In the genomic region with DNA sequence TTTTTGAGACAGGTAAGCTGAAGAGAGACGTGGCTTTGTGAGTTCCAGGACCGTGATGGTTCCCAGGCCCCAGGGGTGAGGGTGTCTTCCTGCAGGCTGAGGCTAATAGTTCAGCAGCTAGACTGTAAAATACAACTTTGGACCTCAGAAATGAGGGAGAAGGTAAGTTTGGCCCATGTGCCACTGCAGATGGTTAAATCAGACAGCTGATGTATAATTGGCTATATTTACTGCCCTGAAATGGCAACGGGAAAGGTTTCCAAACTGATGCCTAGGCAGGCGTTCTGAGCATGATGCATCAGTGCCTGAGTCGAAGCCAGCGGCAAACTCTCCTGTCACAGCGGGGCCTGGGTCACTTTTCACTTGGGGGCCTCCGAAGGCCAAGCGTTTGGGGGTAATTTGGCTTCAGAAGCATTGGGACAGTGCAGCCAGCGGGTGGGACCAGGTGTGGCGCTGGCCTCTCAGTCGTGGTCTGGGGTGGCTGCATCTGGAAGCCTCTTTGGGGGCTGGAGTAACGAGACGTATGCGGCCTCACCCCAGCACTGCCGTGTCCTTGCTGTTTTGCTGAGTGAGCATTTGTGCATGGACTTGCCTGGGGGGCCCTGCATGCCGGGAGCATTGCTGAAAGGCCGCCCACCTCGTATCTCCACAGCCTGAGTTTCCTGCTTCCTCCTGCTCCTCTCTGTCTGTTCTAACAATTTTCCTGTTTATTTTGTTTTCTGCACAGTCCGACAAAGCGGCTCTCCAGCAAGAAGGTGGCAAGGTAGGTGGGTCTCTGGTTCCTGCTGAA, we compare ENCODE assay signal across 2 cellular contexts.
TF ChIP-seq lines count a peak whose summit lies in the region.

No MANE protein-coding gene starts in this region.

TF ChIP-seq in A549, 52 proteins besides CTCF, POLR2A, EP300 and RAD21:
- TF ChIP-seq ESRRA (IDR thresholded peaks at IDR 0.05; ENCODE audit: borderline replicate concordance, low read length) (no peak), SREBF2 (IDR thresholded peaks at IDR 0.05) (no peak), MAFK (IDR thresholded peaks at IDR 0.05; ENCODE audit: partially characterized antibody) (peak; percentile 76), MAZ (IDR thresholded peaks at IDR 0.05; ENCODE audit: borderline replicate concordance, low read depth, low read length) (no peak), CBX8 (IDR thresholded peaks at IDR 0.05) (no peak), RARB (CRISPR knock-in tag; IDR thresholded peaks at IDR 0.05) (no peak)
- TF ChIP-seq, protein P1, sequence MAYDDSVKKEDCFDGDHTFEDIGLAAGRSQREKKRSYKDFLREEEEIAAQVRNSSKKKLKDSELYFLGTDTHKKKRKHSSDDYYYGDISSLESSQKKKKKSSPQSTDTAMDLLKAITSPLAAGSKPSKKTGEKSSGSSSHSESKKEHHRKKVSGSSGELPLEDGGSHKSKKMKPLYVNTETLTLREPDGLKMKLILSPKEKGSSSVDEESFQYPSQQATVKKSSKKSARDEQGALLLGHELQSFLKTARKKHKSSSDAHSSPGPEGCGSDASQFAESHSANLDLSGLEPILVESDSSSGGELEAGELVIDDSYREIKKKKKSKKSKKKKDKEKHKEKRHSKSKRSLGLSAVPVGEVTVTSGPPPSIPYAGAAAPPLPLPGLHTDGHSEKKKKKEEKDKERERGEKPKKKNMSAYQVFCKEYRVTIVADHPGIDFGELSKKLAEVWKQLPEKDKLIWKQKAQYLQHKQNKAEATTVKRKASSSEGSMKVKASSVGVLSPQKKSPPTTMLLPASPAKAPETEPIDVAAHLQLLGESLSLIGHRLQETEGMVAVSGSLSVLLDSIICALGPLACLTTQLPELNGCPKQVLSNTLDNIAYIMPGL (CRISPR knock-in tag; IDR thresholded peaks at IDR 0.05; ENCODE audit: borderline replicate concordance), result no peak

TF ChIP-seq in H1, 55 proteins besides CTCF, POLR2A, EP300 and RAD21 (continued from another document):
- TF ChIP-seq BACH1 (IDR thresholded peaks at IDR 0.05; ENCODE audit: low read length) (no peak), GABPA (IDR thresholded peaks at IDR 0.05; ENCODE audit: borderline replicate concordance, insufficient read depth, low read length) (no peak), MAFK (IDR thresholded peaks at IDR 0.05; ENCODE audit: low read depth, low read length) (no peak), RFX5 (IDR thresholded peaks at IDR 0.05; ENCODE audit: borderline replicate concordance, low read depth, low read length) (no peak), SIN3A (conservative IDR thresholded peaks at IDR 0.05 in 1 of 2, IDR thresholded peaks at IDR 0.05 in 1 of 2; ENCODE audit: low read depth in 1 of 2, low read length in 2 of 2) (no peak), TAF1 (IDR thresholded peaks at IDR 0.05; ENCODE audit: low read depth, low read length) (no peak), TBP (IDR thresholded peaks at IDR 0.05; ENCODE audit: low read depth, low read length) (no peak), TCF12 (IDR thresholded peaks at IDR 0.05; ENCODE audit: low read depth, low read length) (no peak), NRF1 (IDR thresholded peaks at IDR 0.05; ENCODE audit: low read depth, low read length) (no peak), CBX8 (IDR thresholded peaks at IDR 0.05; ENCODE audit: borderline replicate concordance, low read depth, low read length) (no peak), JUN (IDR thresholded peaks at IDR 0.05; ENCODE audit: low read depth, low read length) (no peak), YY1 (IDR thresholded peaks at IDR 0.05; ENCODE audit: low read depth, low read length) (no peak), RNF2 (IDR thresholded peaks at IDR 0.05; ENCODE audit: borderline replicate concordance, low read depth, low read length, missing control alignments, poor library complexity, severe bottlenecking) (no peak), BCL11A (IDR thresholded peaks at IDR 0.05; ENCODE audit: low read depth in 2 of 2, low read length in 2 of 2) (no peak), RBBP5 (IDR thresholded peaks at IDR 0.05; ENCODE audit: borderline replicate concordance, low read depth, low read length) (no peak)
- TF ChIP-seq, protein P2, sequence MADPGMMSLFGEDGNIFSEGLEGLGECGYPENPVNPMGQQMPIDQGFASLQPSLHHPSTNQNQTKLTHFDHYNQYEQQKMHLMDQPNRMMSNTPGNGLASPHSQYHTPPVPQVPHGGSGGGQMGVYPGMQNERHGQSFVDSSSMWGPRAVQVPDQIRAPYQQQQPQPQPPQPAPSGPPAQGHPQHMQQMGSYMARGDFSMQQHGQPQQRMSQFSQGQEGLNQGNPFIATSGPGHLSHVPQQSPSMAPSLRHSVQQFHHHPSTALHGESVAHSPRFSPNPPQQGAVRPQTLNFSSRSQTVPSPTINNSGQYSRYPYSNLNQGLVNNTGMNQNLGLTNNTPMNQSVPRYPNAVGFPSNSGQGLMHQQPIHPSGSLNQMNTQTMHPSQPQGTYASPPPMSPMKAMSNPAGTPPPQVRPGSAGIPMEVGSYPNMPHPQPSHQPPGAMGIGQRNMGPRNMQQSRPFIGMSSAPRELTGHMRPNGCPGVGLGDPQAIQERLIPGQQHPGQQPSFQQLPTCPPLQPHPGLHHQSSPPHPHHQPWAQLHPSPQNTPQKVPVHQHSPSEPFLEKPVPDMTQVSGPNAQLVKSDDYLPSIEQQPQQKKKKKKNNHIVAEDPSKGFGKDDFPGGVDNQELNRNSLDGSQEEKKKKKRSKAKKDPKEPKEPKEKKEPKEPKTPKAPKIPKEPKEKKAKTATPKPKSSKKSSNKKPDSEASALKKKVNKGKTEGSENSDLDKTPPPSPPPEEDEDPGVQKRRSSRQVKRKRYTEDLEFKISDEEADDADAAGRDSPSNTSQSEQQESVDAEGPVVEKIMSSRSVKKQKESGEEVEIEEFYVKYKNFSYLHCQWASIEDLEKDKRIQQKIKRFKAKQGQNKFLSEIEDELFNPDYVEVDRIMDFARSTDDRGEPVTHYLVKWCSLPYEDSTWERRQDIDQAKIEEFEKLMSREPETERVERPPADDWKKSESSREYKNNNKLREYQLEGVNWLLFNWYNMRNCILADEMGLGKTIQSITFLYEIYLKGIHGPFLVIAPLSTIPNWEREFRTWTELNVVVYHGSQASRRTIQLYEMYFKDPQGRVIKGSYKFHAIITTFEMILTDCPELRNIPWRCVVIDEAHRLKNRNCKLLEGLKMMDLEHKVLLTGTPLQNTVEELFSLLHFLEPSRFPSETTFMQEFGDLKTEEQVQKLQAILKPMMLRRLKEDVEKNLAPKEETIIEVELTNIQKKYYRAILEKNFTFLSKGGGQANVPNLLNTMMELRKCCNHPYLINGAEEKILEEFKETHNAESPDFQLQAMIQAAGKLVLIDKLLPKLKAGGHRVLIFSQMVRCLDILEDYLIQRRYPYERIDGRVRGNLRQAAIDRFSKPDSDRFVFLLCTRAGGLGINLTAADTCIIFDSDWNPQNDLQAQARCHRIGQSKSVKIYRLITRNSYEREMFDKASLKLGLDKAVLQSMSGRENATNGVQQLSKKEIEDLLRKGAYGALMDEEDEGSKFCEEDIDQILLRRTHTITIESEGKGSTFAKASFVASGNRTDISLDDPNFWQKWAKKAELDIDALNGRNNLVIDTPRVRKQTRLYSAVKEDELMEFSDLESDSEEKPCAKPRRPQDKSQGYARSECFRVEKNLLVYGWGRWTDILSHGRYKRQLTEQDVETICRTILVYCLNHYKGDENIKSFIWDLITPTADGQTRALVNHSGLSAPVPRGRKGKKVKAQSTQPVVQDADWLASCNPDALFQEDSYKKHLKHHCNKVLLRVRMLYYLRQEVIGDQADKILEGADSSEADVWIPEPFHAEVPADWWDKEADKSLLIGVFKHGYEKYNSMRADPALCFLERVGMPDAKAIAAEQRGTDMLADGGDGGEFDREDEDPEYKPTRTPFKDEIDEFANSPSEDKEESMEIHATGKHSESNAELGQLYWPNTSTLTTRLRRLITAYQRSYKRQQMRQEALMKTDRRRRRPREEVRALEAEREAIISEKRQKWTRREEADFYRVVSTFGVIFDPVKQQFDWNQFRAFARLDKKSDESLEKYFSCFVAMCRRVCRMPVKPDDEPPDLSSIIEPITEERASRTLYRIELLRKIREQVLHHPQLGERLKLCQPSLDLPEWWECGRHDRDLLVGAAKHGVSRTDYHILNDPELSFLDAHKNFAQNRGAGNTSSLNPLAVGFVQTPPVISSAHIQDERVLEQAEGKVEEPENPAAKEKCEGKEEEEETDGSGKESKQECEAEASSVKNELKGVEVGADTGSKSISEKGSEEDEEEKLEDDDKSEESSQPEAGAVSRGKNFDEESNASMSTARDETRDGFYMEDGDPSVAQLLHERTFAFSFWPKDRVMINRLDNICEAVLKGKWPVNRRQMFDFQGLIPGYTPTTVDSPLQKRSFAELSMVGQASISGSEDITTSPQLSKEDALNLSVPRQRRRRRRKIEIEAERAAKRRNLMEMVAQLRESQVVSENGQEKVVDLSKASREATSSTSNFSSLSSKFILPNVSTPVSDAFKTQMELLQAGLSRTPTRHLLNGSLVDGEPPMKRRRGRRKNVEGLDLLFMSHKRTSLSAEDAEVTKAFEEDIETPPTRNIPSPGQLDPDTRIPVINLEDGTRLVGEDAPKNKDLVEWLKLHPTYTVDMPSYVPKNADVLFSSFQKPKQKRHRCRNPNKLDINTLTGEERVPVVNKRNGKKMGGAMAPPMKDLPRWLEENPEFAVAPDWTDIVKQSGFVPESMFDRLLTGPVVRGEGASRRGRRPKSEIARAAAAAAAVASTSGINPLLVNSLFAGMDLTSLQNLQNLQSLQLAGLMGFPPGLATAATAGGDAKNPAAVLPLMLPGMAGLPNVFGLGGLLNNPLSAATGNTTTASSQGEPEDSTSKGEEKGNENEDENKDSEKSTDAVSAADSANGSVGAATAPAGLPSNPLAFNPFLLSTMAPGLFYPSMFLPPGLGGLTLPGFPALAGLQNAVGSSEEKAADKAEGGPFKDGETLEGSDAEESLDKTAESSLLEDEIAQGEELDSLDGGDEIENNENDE (IDR thresholded peaks at IDR 0.05; ENCODE audit: insufficient replicate concordance, low read length), result no peak
- TF ChIP-seq, protein P3, sequence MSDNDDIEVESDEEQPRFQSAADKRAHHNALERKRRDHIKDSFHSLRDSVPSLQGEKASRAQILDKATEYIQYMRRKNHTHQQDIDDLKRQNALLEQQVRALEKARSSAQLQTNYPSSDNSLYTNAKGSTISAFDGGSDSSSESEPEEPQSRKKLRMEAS (IDR thresholded peaks at IDR 0.05), result no peak
